Comparison of ENCODE assay signal across 1 cellular context in the genomic region with DNA sequence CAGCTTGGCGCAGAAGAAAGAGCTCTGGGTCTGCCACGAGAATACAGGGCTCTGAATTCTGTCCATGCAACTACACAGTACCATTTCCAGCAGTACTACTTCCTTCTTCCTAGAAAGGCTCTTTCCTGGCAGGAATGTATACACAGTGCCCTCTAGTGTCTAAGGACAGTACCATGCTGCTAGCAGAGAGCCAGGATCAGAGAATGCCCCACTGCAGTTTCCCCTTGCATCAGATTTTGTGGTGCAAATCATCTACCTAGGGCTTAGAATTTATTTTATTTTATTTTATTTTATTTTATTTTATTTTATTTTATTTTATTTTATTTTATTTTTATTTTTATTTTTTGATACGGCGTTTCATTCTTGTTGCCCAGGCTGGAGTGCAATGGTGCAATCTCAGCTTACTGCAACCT.
TF ChIP-seq lines count a peak whose summit lies in the region.

No MANE protein-coding gene starts in this region.

TF ChIP-seq in K562, 482 proteins besides CTCF, POLR2A, EP300 and RAD21 (continued from another document):
- TF ChIP-seq, protein P1, sequence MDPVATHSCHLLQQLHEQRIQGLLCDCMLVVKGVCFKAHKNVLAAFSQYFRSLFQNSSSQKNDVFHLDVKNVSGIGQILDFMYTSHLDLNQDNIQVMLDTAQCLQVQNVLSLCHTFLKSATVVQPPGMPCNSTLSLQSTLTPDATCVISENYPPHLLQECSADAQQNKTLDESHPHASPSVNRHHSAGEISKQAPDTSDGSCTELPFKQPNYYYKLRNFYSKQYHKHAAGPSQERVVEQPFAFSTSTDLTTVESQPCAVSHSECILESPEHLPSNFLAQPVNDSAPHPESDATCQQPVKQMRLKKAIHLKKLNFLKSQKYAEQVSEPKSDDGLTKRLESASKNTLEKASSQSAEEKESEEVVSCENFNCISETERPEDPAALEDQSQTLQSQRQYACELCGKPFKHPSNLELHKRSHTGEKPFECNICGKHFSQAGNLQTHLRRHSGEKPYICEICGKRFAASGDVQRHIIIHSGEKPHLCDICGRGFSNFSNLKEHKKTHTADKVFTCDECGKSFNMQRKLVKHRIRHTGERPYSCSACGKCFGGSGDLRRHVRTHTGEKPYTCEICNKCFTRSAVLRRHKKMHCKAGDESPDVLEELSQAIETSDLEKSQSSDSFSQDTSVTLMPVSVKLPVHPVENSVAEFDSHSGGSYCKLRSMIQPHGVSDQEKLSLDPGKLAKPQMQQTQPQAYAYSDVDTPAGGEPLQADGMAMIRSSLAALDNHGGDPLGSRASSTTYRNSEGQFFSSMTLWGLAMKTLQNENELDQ (CRISPR knock-in tag; IDR thresholded peaks at IDR 0.05; ENCODE audit: borderline replicate concordance): no peak
- no peak for TF ChIP-seq ZNF282 (CRISPR knock-in tag; IDR thresholded peaks at IDR 0.05)
- TF ChIP-seq, protein P2, sequence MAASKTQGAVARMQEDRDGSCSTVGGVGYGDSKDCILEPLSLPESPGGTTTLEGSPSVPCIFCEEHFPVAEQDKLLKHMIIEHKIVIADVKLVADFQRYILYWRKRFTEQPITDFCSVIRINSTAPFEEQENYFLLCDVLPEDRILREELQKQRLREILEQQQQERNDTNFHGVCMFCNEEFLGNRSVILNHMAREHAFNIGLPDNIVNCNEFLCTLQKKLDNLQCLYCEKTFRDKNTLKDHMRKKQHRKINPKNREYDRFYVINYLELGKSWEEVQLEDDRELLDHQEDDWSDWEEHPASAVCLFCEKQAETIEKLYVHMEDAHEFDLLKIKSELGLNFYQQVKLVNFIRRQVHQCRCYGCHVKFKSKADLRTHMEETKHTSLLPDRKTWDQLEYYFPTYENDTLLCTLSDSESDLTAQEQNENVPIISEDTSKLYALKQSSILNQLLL (CRISPR knock-in tag; IDR thresholded peaks at IDR 0.05; ENCODE audit: borderline replicate concordance): no peak
- no peak for TF ChIP-seq ZNF583 (CRISPR knock-in tag; IDR thresholded peaks at IDR 0.05)
